12 cellular contexts compared by ENCODE assay signal in genomic region chrX:136227948-136228584, GRCh38. TPM values are rescaled to one million over a fixed set of nuclear protein-coding genes. Genes with fewer than 3 reads are reported as not detected.
DNase-seq lines count a peak whose midpoint lies in the region; ATAC-seq and TF ChIP-seq lines count a peak whose summit lies in the region.
"Had no signal": no experiment of that assay in that cellular context is flagged by ENCODE, and none has a peak within 500 bp of the region (broad histone marks: within the 10 kb centered on the region; RNA-seq: fewer than 3 reads in every experiment).

No MANE protein-coding gene starts in this region.

- no peaks in the 10 kb centered on the region for H3K9me3 Mint-ChIP-seq in activated CD8-positive, alpha-beta T cell treated with anti-CD3 and anti-CD28 coated beads, Interleukin-2, amount 10 ng/mL, durations not matched to agents 7 days and 5 days (ENCODE audit: insufficient read depth)
- H3K9me3 Mint-ChIP-seq in mesothelial cell of epicardium = peaks cover 21% of the 10 kb centered on the region

- peak overlapping the region; percentile 85 for H3K27ac Mint-ChIP-seq in activated CD8-positive, alpha-beta T cell treated with anti-CD3 and anti-CD28 coated beads, Interleukin-2, amount 10 ng/mL, durations not matched to agents 7 days and 5 days
- no peak overlapping the region for H3K27ac Mint-ChIP-seq in mesothelial cell of epicardium

- CTCF ChIA-PET in activated CD8-positive, alpha-beta T cell treated with anti-CD3 and anti-CD28 coated beads, Interleukin-2, amount 10 ng/mL, durations not matched to agents 7 days and 5 days (lab: Charles Lee) = no interaction called here

- ATAC-seq in GM19023 (IDR thresholded peaks at IDR 0.05; ENCODE audit: unreplicated experiment) (peak; percentile 61), HG02981 (IDR thresholded peaks at IDR 0.05; ENCODE audit: unreplicated experiment) (peak; percentile 74)
- peak; percentile 84 for ATAC-seq in activated CD8-positive, alpha-beta T cell treated with anti-CD3 and anti-CD28 coated beads, Interleukin-2, amount 10 ng/mL, durations not matched to agents 7 days and 5 days

- no peaks in the 10 kb centered on the region for H3K27me3 Mint-ChIP-seq in activated CD8-positive, alpha-beta T cell treated with anti-CD3 and anti-CD28 coated beads, Interleukin-2, amount 10 ng/mL, durations not matched to agents 7 days and 5 days (ENCODE audit: low read depth)
- H3K27me3 Mint-ChIP-seq in mesothelial cell of epicardium (ENCODE audit: low read depth) = no peaks in the 10 kb centered on the region

- TF ChIP-seq CTCF in mesothelial cell of epicardium (IDR thresholded peaks at IDR 0.05; ENCODE audit: unreplicated experiment) = no peak

- peak overlapping the region; percentile 5 for H3K4me3 Mint-ChIP-seq in activated CD8-positive, alpha-beta T cell treated with anti-CD3 and anti-CD28 coated beads, Interleukin-2, amount 10 ng/mL, durations not matched to agents 7 days and 5 days
- H3K4me3 Mint-ChIP-seq in mesothelial cell of epicardium = no peak overlapping the region

- H3K36me3 Mint-ChIP-seq in activated CD8-positive, alpha-beta T cell treated with anti-CD3 and anti-CD28 coated beads, Interleukin-2, amount 10 ng/mL, durations not matched to agents 7 days and 5 days (ENCODE audit: low read depth) = peaks cover 60% of the 10 kb centered on the region
- peaks cover 17% of the 10 kb centered on the region for H3K36me3 Mint-ChIP-seq in mesothelial cell of epicardium

- POLR2A ChIA-PET in activated CD8-positive, alpha-beta T cell treated with anti-CD3 and anti-CD28 coated beads, Interleukin-2, amount 10 ng/mL, durations not matched to agents 7 days and 5 days (lab: Charles Lee) = no interaction called here

- DNase-seq in Daoy (ENCODE audit: low read depth) (peak; percentile 15), NCI-H1436 (lab: John Stamatoyannopoulos, UW) (no peak), SHP77 (lab: John Stamatoyannopoulos, UW) (no peak), mesothelial cell of epicardium (ENCODE audit: low spot score in 2 of 2, unreplicated experiment in 2 of 2) (no peak), NCI-H187 (lab: John Stamatoyannopoulos, UW) (no peak)
- peak; percentile 40 for DNase-seq in activated CD8-positive, alpha-beta T cell treated with anti-CD3 and anti-CD28 coated beads, Interleukin-2, amount 10 ng/mL, durations not matched to agents 7 days and 5 days
- DNase-seq: DMS79; effector memory CD4-positive, alpha-beta T cell; NCI-H524; stimulated activated CD4-positive, alpha-beta T cell treated with anti-CD3 and anti-CD28 coated beads, Interleukin-15, amount 100 ng/mL, for 24 hours had no signal

- H3K4me1 Mint-ChIP-seq in activated CD8-positive, alpha-beta T cell treated with anti-CD3 and anti-CD28 coated beads, Interleukin-2, amount 10 ng/mL, durations not matched to agents 7 days and 5 days (ENCODE audit: low read depth) = peaks cover 24% of the 10 kb centered on the region
- H3K4me1 Mint-ChIP-seq in mesothelial cell of epicardium = no peaks in the 10 kb centered on the region

RNA-seq across cellular contexts. Expression of gene MAP7D3, which starts 23.1 kb away (rescaled TPM):
- total RNA-seq in Daoy (2014; rRNA removed; shearing (Covaris generic)) = 14.1 and 17.7 TPM in 2 replicates
- total RNA-seq in activated CD8-positive, alpha-beta T cell treated with anti-CD3 and anti-CD28 coated beads, Interleukin-2, amount 10 ng/mL, durations not matched to agents 7 days and 5 days = 10 to 100 TPM; 12.2 to 13.3 TPM
- total RNA-seq in mesothelial cell of epicardium = 10.3 to 10.6 TPM (median 10.4 TPM) in 3 replicates

Comparison
In these comparisons a context has a peak if more than half of its experiments do, and no peak if none do; other contexts are left out.
1. DNase-seq: peak in Daoy (single experiment) and activated CD8-positive, alpha-beta T cell treated with anti-CD3 and anti-CD28 coated beads, Interleukin-2, amount 10 ng/mL, durations not matched to agents 7 days and 5 days (single experiment); none in NCI-H1436 (single experiment), SHP77 (0 of 2), mesothelial cell of epicardium (0 of 2) and NCI-H187 (0 of 2).
2. Peak in every context shown above with its lines, with median percentiles within 50 percentile points of each other: ATAC-seq.